ENCODE assay signal across 17 cellular contexts in genomic region chr5:93658044-93658443, GRCh38.
"Had no signal": no experiment of that assay in that cellular context is flagged by ENCODE, and none has a peak within 500 bp of the region (broad histone marks: within the 10 kb centered on the region; RNA-seq: fewer than 3 reads in every experiment).

No MANE protein-coding gene starts in this region.

- H3K36me3 ChIP-seq: colonic mucosa, gastrocnemius medialis, heart right ventricle, pancreas, sigmoid colon had no signal

- H3K27ac ChIP-seq: colonic mucosa, gastrocnemius medialis, heart right ventricle, pancreas, sigmoid colon had no signal

- H3K4me3 ChIP-seq: colonic mucosa, gastrocnemius medialis, heart right ventricle, lung, pancreas, sigmoid colon had no signal

- DNase-seq: activated B cell treated with CpG ODN at 0.5 μM for 24 hours; activated CD4-positive, alpha-beta T cell treated with anti-CD3 and anti-CD28 coated beads, Interleukin-2, amount 10 ng/mL, durations not matched to agents 24 days and 14 days; activated CD8-positive, alpha-beta memory T cell treated with anti-CD3 and anti-CD28 coated beads, Interleukin-2, amount 50 U/mL, for 48 hours; activated gamma-delta T cell; activated naive CD8-positive, alpha-beta T cell treated with anti-CD3 and anti-CD28 coated beads for 36 hours; activated T-cell treated with anti-CD3 and anti-CD28 coated beads, Interleukin-2, amount 50 U/mL, for 72 hours; anterior cingulate cortex; colonic mucosa; gastrocnemius medialis; heart right ventricle; left colon; midbrain; pancreas; sigmoid colon had no signal

- ATAC-seq: activated T-cell treated with anti-CD3 and anti-CD28 coated beads, Interleukin-2, amount 50 U/mL, for 72 hours; esophagus mucosa; gastrocnemius medialis; heart right ventricle; left colon; pancreas; stimulated activated memory B cell treated with anti-CD40 and anti-IgM and Interleukin-4, amounts not matched to agents 10 μg/mL and 1 μg/mL and 100 μg/mL, for 72 hours had no signal

- H3K27me3 ChIP-seq: colonic mucosa, gastrocnemius medialis, heart right ventricle, pancreas, sigmoid colon had no signal
